In the genomic region with DNA sequence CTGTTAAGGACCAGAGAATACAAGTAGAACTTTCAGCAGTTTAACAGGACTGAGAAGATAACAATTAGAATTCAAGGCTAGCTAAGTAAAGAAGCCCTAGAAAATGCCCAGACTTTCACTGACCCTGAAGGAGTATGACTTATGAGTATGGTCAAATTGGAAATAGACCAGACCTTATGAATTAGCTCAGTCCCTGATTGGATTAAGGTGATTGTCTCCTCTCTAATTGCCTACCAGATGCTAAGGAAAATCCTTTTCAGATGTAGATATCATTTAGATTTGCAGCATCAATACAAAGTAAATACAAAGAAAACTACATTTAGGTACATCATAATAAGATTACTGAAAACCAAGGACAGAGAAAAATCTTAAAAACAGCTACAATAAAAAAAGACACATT, we compare ENCODE assay signal across 19 cellular contexts.
"Had no signal": no experiment of that assay in that cellular context is flagged by ENCODE, and none has a peak within 500 bp of the region (broad histone marks: within the 10 kb centered on the region; RNA-seq: fewer than 3 reads in every experiment).

No MANE protein-coding gene starts in this region.

- H3K4me1 ChIP-seq: Peyer's patch had no signal

- ATAC-seq: Right ventricle myocardium inferior had no signal

- H3K9me3 ChIP-seq: Peyer's patch, SJCRH30 had no signal

- DNase-seq: KBM-7, MV-4-11, NCI-H1048, NCI-H1105, NCI-H1417, NCI-H1436 treated with DMSO at 0.1 percent for 48 hours, NCI-H1694, NCI-H187 treated with DMSO at 0.1 percent for 48 hours, NCI-H2081, NCI-H2107, NCI-H2227 treated with DMSO at 0.1 percent for 48 hours, NCI-H526, PC-9, Peyer's patch, SHP77 treated with DMSO at 0.1 percent for 48 hours, SJCRH30, T-helper 1 cell had no signal

- H3K4me3 ChIP-seq: PC-9, Peyer's patch, SJCRH30, SK-N-MC had no signal

- H3K27ac ChIP-seq: PC-9, Peyer's patch, SJCRH30, SK-N-MC had no signal

- H3K27me3 ChIP-seq: Peyer's patch, SJCRH30 had no signal

- H2AFZ ChIP-seq: PC-9 had no signal

- H3K36me3 ChIP-seq: Peyer's patch, SJCRH30 had no signal

- H3K4me2 ChIP-seq: PC-9 had no signal
